In the genomic region with DNA sequence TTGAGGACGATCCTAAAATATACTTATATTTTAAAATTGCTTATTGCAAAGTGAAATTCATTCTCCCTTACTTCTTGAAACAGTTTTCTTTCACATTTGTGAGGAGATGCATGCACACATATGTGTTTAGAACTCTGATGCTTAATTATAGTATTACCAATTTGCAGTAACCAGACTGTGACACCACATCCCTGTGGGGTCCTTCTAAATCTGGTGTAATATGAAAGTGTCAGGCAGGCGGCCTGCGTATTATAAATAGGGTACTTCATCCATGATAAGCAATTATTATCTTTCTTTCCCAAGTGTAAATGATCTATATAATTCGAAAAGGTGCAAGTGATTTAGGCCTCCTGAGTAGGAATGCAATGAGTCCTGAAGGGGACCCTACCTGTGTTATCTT, we compare ENCODE assay signal across 8 cellular contexts. TPM values are rescaled to one million over a fixed set of nuclear protein-coding genes. Genes with fewer than 3 reads are reported as not detected.
DNase-seq lines count a peak whose midpoint lies in the region; ATAC-seq and TF ChIP-seq lines count a peak whose summit lies in the region.

No MANE protein-coding gene starts in this region.

- H4K20me1 ChIP-seq in SU-DHL-6 (ENCODE audit: low read depth, low read length) = no peaks in the 10 kb centered on the region

- H3K36me3 Mint-ChIP-seq in HFFc6 (ENCODE audit: low read depth) = no peaks in the 10 kb centered on the region

- no peaks in the 10 kb centered on the region for H3K9me2 ChIP-seq in SU-DHL-6 (replicated peaks; ENCODE audit: insufficient read depth, low read length)

- ATAC-seq in HG03139 (IDR thresholded peaks at IDR 0.05; ENCODE audit: unreplicated experiment) (no peak), HG03442 (IDR thresholded peaks at IDR 0.05; ENCODE audit: unreplicated experiment) (no peak)

- peaks cover 48% of the 10 kb centered on the region for H3K79me2 ChIP-seq in SU-DHL-6 (ENCODE audit: insufficient read depth, low read length)

- H3F3A ChIP-seq in SU-DHL-6 (ENCODE audit: insufficient read depth) = peaks cover 17% of the 10 kb centered on the region; the same call in 1 of the 2 replicates

- peak overlapping the region; percentile 83 for H3K9ac ChIP-seq in SU-DHL-6 (ENCODE audit: low read length)

- H3K4me3 Mint-ChIP-seq in HFFc6 = peak overlapping the region; percentile 98

- peaks cover 5% of the 10 kb centered on the region; the same call in 1 of the 2 replicates for H3K36me3 ChIP-seq in SU-DHL-6 (ENCODE audit: low read length)

- DNase-seq in HFFc6 (no peak), fibroblast of villous mesenchyme (ENCODE audit: low read depth) (no peak), RWPE1 (ENCODE audit: low spot score) (no peak)
- no peak for DNase-seq in activated CD4-positive, CD25-positive, alpha-beta regulatory T cell treated with anti-CD3 and anti-CD28 coated beads, Interleukin-2, amount 50 U/mL, for 72 hours

- H3K4me3 ChIP-seq in SU-DHL-6 (ENCODE audit: insufficient read depth, low read length, poor library complexity, severe bottlenecking) = peak overlapping the region; percentile 88
- peak overlapping the region; percentile 85 for H3K4me3 ChIP-seq in fibroblast of villous mesenchyme (ENCODE audit: low read depth, low read length)
- peak overlapping the region; percentile 45 to 73 (median 53) for H3K4me3 ChIP-seq in skin epidermis

- no peaks in the 10 kb centered on the region for H3K9me3 ChIP-seq in SU-DHL-6 (ENCODE audit: insufficient read depth, low read length)

- no peaks in the 10 kb centered on the region for H3K9me3 Mint-ChIP-seq in HFFc6

- peak overlapping the region; percentile 86 for H3K4me2 ChIP-seq in SU-DHL-6 (ENCODE audit: low read depth, low read length, poor library complexity, severe bottlenecking)

- H3K4me1 Mint-ChIP-seq in HFFc6 (ENCODE audit: low read depth) = peaks cover 34% of the 10 kb centered on the region

- peak overlapping the region; percentile 72 for H2AFZ ChIP-seq in SU-DHL-6 (ENCODE audit: low read depth, low read length, severe bottlenecking)

- H3K27ac Mint-ChIP-seq in HFFc6 = peak overlapping the region; percentile 99

- H3K27me3 Mint-ChIP-seq in HFFc6 (ENCODE audit: insufficient read depth) = no peaks in the 10 kb centered on the region; the same call in 1 of the 2 replicates

- CTCF ChIA-PET in RWPE1 (lab: Yijun Ruan, JAX) = interaction anchor here (0.6 to 1.3 kb wide), 2 partner anchors 14 to 82 kb away, joined by 4 read pairs; no protein-coding TSS in a partner anchor

- H3K27me3 ChIP-seq in SU-DHL-6 (ENCODE audit: low read length) = no peaks in the 10 kb centered on the region

- H3K27ac ChIP-seq in SU-DHL-6 (ENCODE audit: low read depth, low read length) = peak overlapping the region; percentile 87
- H3K27ac ChIP-seq in skin epidermis = peak overlapping the region in 18 of 21 experiments; percentile 65 to 98 (median 94)
- H3K27ac ChIP-seq in RWPE1 = no peak overlapping the region

- no peak; the same call in 1 of the 2 replicates for TF ChIP-seq CTCF in HFFc6 (IDR thresholded peaks at IDR 0.05)
- TF ChIP-seq CTCF in SU-DHL-6 (IDR thresholded peaks at IDR 0.05; ENCODE audit: insufficient read depth, low read length, poor library complexity, severe bottlenecking) = no peak
- TF ChIP-seq CTCF in fibroblast of villous mesenchyme (IDR thresholded peaks at IDR 0.05; ENCODE audit: insufficient read depth, low read depth, low read length) = no peak
- no peak for TF ChIP-seq CTCF in RWPE1 (conservative IDR thresholded peaks at IDR 0.05; ENCODE audit: low read depth)

- POLR2A ChIA-PET in RWPE1 (lab: Yijun Ruan, JAX; ENCODE audit: low non-redundant PET) = no interaction called here

RNA-seq across cellular contexts. Expression of gene EFCAB7, which starts 0.8 kb away (rescaled TPM):
- 1 to 10 TPM; 3.2 to 4.5 (median 4.0) TPM for total RNA-seq in HFFc6 (2021; fragmentation: NEBNext Ultra II Directional; extraction: Animal tissue kit (Norgen Biotek cat#: 25700))
- total RNA-seq in fibroblast of villous mesenchyme = 4.2 and 6.5 TPM in 2 replicates

RNA-seq across cellular contexts. Expression of gene ITGB3BP, which starts 1.1 kb away (rescaled TPM):
- 10 to 100 TPM; 16.7 to 25.1 (median 22.3) TPM for total RNA-seq in HFFc6 (2021; fragmentation: NEBNext Ultra II Directional; extraction: Animal tissue kit (Norgen Biotek cat#: 25700))
- 18.1 and 19.3 TPM in 2 replicates for total RNA-seq in fibroblast of villous mesenchyme
